16 cellular contexts compared by ENCODE assay signal in the genomic region with DNA sequence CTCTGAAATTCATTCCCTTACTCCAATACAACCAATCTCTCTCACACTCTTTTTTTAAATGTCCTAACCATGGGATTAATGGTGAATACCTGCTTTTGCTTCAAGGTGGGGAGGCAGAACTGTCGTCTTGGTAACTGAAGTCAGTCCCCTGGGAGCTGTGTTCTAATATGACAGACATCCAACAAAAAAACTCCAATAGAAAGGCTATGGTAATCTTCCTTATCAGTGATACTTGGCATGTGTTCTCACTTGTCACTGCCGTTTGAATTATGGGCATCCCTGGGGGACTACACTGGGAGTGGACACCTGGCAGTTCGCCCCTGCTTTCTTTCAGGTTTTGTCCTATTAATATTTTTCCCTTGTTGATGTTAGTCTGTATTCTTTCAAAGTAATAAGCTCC.
DNase-seq lines count a peak whose midpoint lies in the region; ATAC-seq and TF ChIP-seq lines count a peak whose summit lies in the region.
"Had no signal": no experiment of that assay in that cellular context is flagged by ENCODE, and none has a peak within 500 bp of the region (broad histone marks: within the 10 kb centered on the region; RNA-seq: fewer than 3 reads in every experiment).

No MANE protein-coding gene starts in this region.

- peak; percentile 24 for DNase-seq in NCI-H2171 treated with DMSO at 0.1 percent for 48 hours (lab: John Stamatoyannopoulos, UW)
- DNase-seq in NCI-H2171 (lab: John Stamatoyannopoulos, UW), result no peak
- peak; percentile 45 for DNase-seq in COR-L47 (lab: John Stamatoyannopoulos, UW)
- DNase-seq in NCI-H146 treated with DMSO at 0.1 percent for 48 hours (lab: John Stamatoyannopoulos, UW; ENCODE audit: unreplicated experiment), result peak; percentile 73
- DNase-seq in SK-N-DZ (ENCODE audit: low spot score), result peak; percentile 74
- no peak for DNase-seq in lower leg skin (ENCODE audit: low spot score in 2 of 2)
- no peak for DNase-seq in natural killer cell treated with Interleukin-12 subunit alpha and Interleukin-12 subunit beta and Interleukin-15 and Interleukin-18, amount 100 ng/mL, for 72 hours (ENCODE audit: low spot score)
- DNase-seq: Caco-2; CD4-positive, CD25-positive, alpha-beta regulatory T cell; GDM1; H9; KG1; MV-4-11; NCI-H510A treated with DMSO at 0.1 percent for 48 hours had no signal

- intact Hi-C loops in lower leg skin (cut with DNase I; ENCODE audit: low total_unique reads), result no loop called here

- H3K4me1 Mint-ChIP-seq in natural killer cell treated with Interleukin-12 subunit alpha and Interleukin-12 subunit beta and Interleukin-15 and Interleukin-18, amount 100 ng/mL, for 72 hours (ENCODE audit: low read depth in 2 of 2), result no peaks in the 10 kb centered on the region
- H3K4me1 Mint-ChIP-seq: B cell; CD4-positive, CD25-positive, alpha-beta regulatory T cell had no signal

- peaks cover 0 to 4% of the 10 kb centered on the region in 2 donors for H3K27me3 Mint-ChIP-seq in natural killer cell treated with Interleukin-12 subunit alpha and Interleukin-12 subunit beta and Interleukin-15 and Interleukin-18, amount 100 ng/mL, for 72 hours
- H3K27me3 Mint-ChIP-seq: B cell; CD4-positive, CD25-positive, alpha-beta regulatory T cell had no signal

- no peak for ATAC-seq in natural killer cell treated with Interleukin-12 subunit alpha and Interleukin-12 subunit beta and Interleukin-15 and Interleukin-18, amount 100 ng/mL, for 72 hours

- H3K4me3 ChIP-seq in lower leg skin (ENCODE audit: low read depth, poor library complexity, severe bottlenecking), result no peak overlapping the region
- H3K4me3 ChIP-seq: SJSA1 had no signal

- H3K9me3 Mint-ChIP-seq in natural killer cell treated with Interleukin-12 subunit alpha and Interleukin-12 subunit beta and Interleukin-15 and Interleukin-18, amount 100 ng/mL, for 72 hours, result peaks cover 13% of the 10 kb centered on the region
- H3K9me3 Mint-ChIP-seq: H9 had no signal

- TF ChIP-seq CTCF in lower leg skin (IDR thresholded peaks at IDR 0.05), result no peak

- no peak for TF ChIP-seq POLR2A in lower leg skin (IDR thresholded peaks at IDR 0.05)

- 38 to 57% methylated on average over 3 of the region's 3 CpGs for WGBS in lower leg skin, 2 donors

- no peaks in the 10 kb centered on the region for H3K36me3 Mint-ChIP-seq in natural killer cell treated with Interleukin-12 subunit alpha and Interleukin-12 subunit beta and Interleukin-15 and Interleukin-18, amount 100 ng/mL, for 72 hours
- H3K36me3 Mint-ChIP-seq: CD4-positive, CD25-positive, alpha-beta regulatory T cell had no signal

- no peak overlapping the region for H3K27ac Mint-ChIP-seq in natural killer cell treated with Interleukin-12 subunit alpha and Interleukin-12 subunit beta and Interleukin-15 and Interleukin-18, amount 100 ng/mL, for 72 hours
- H3K27ac Mint-ChIP-seq: B cell; CD4-positive, CD25-positive, alpha-beta regulatory T cell; H9 had no signal

- H3K4me3 Mint-ChIP-seq in natural killer cell treated with Interleukin-12 subunit alpha and Interleukin-12 subunit beta and Interleukin-15 and Interleukin-18, amount 100 ng/mL, for 72 hours, result no peak overlapping the region
- H3K4me3 Mint-ChIP-seq: B cell; CD4-positive, CD25-positive, alpha-beta regulatory T cell; H9 had no signal

Comparison
In these comparisons a context has a peak if more than half of its experiments do, and no peak if none do; other contexts are left out.
1. DNase-seq: peak in NCI-H2171 treated with DMSO at 0.1 percent for 48 hours (single experiment), COR-L47 (single experiment), NCI-H146 treated with DMSO at 0.1 percent for 48 hours (single experiment) and SK-N-DZ (single experiment); none in NCI-H2171 (single experiment), lower leg skin (0 of 2) and natural killer cell treated with Interleukin-12 subunit alpha and Interleukin-12 subunit beta and Interleukin-15 and Interleukin-18, amount 100 ng/mL, for 72 hours (single experiment).